In the genomic region with DNA sequence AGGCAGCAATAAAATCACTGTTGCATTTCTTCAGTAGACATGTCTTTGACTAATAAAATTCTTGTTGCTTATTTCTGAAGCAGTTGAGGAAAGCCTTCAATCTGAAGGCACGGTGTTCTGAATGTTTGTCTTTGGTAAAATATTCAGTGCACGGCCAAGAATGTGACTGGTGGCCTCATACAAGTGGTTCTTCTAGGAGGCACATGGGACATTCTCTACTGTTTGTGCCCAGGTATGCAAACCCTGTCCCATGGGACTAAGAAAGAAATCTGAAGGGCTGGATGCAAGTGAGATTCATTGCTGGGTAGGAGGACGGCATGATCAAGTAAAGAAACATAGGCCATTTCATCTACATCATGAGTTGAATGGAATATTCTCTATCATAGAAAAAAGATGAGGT, we compare ENCODE assay signal across 34 cellular contexts.
"Had no signal": no experiment of that assay in that cellular context is flagged by ENCODE, and none has a peak within 500 bp of the region (broad histone marks: within the 10 kb centered on the region; RNA-seq: fewer than 3 reads in every experiment).

No MANE protein-coding gene starts in this region.

- DNase-seq: activated CD4-positive, alpha-beta memory T cell treated with anti-CD3 and anti-CD28 coated beads, Interleukin-2, amount 10 ng/mL, durations not matched to agents 7 days and 5 days; activated CD4-positive, alpha-beta T cell treated with anti-CD3 and anti-CD28 coated beads for 1 hour; activated CD4-positive, alpha-beta T cell treated with anti-CD3 and anti-CD28 coated beads for 36 hours; activated CD4-positive, alpha-beta T cell treated with anti-CD3 and anti-CD28 coated beads for 48 hours; activated CD4-positive, alpha-beta T cell treated with anti-CD3 and anti-CD28 coated beads, Interleukin-2, amount 10 ng/mL, durations not matched to agents 7 days and 5 days; activated CD4-positive, alpha-beta T cell treated with anti-CD3 and anti-CD28 coated beads, Interleukin-2, amount 50 U/mL, for 48 hours; activated CD4-positive, CD25-positive, alpha-beta regulatory T cell; activated CD8-positive, alpha-beta memory T cell treated with anti-CD3 and anti-CD28 coated beads for 24 hours; activated CD8-positive, alpha-beta memory T cell treated with anti-CD3 and anti-CD28 coated beads, Interleukin-2, amount 10 ng/mL, durations not matched to agents 7 days and 5 days; activated CD8-positive, alpha-beta memory T cell treated with anti-CD3 and anti-CD28 coated beads, Interleukin-2, amount 50 U/mL, for 48 hours; activated CD8-positive, alpha-beta T cell treated with anti-CD3 and anti-CD28 coated beads, Interleukin-2, amount 10 ng/mL, durations not matched to agents 7 days and 5 days; activated effector memory CD4-positive, alpha-beta T cell treated with anti-CD3 and anti-CD28 coated beads, Interleukin-2, amount 50 U/mL, for 16 hours; activated gamma-delta T cell treated with Interleukin-2 at 50 U/mL for 16 hours; activated naive CD4-positive, alpha-beta T cell; activated naive CD4-positive, alpha-beta T cell treated with anti-CD3 and anti-CD28 coated beads for 36 hours; activated naive CD4-positive, alpha-beta T cell treated with anti-CD3 and anti-CD28 coated beads, Interleukin-2, amount 50 U/mL, for 16 hours; activated naive CD8-positive, alpha-beta T cell treated with anti-CD3 and anti-CD28 coated beads for 36 hours; activated T-cell treated with anti-CD3 and anti-CD28 coated beads, Interleukin-2, amount 50 U/mL, for 24 hours; activated T-cell treated with anti-CD3 and anti-CD28 coated beads, Interleukin-2, amount 50 U/mL, for 48 hours; adrenal gland; amniotic stem cell; aorta; body of pancreas; brain microvascular endothelial cell; central memory CD4-positive, alpha-beta T cell; T-helper 1 cell; T-helper 2 cell; T-helper 9 cell; WERI-Rb-1 had no signal

- H3K9me3 ChIP-seq: adrenal gland, body of pancreas, breast epithelium had no signal

- H3K36me3 ChIP-seq: adrenal gland, brain microvascular endothelial cell, breast epithelium, WERI-Rb-1 had no signal

- ATAC-seq: activated CD4-positive, alpha-beta T cell treated with anti-CD3 and anti-CD28 coated beads for 36 hours; activated CD4-positive, CD25-positive, alpha-beta regulatory T cell treated with anti-CD3 and anti-CD28 coated beads, Interleukin-2, amount 50 U/mL, for 24 hours; activated CD8-positive, alpha-beta memory T cell treated with anti-CD3 and anti-CD28 coated beads, Interleukin-2, amount 10 ng/mL, durations not matched to agents 7 days and 5 days; activated CD8-positive, alpha-beta T cell treated with anti-CD3 and anti-CD28 coated beads, Interleukin-2, amount 10 ng/mL, durations not matched to agents 7 days and 5 days; activated naive CD4-positive, alpha-beta T cell treated with anti-CD3 and anti-CD28 coated beads, Interleukin-2, amount 50 U/mL, for 72 hours; activated T-helper 17 cell treated with anti-CD3 and anti-CD28 coated beads, Interleukin-2, amount 50 U/mL, for 72 hours; body of pancreas; WTC11 had no signal

- H3K27ac ChIP-seq: adrenal gland, body of pancreas, brain microvascular endothelial cell, breast epithelium, WERI-Rb-1 had no signal

- H3K4me3 ChIP-seq: adrenal gland, body of pancreas, breast epithelium had no signal

- H3K4me1 ChIP-seq: adrenal gland, body of pancreas, breast epithelium had no signal

- H3K27me3 ChIP-seq: adrenal gland, body of pancreas, brain microvascular endothelial cell, breast epithelium had no signal
